ENCODE assay signal across 8 cellular contexts in the genomic region with DNA sequence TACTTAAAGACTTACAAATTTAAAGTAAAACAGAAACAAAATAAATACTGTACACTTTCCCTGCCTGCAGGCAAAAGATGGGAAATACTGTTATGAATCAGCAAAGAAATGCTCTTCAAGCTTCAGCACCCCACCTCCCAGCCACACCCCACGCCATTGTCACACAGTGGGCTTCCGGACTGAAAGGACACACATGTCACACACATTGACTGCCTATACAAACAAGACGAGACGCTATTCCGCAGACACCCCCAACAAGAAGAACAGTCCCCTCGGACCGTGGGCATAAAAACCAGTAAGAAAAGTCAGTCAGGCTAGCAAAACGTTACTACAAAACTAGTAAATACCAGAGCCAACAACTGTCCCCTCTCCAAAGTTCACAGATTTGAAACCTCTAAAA. TPM values are rescaled to one million over a fixed set of nuclear protein-coding genes. Genes with fewer than 3 reads are reported as not detected.
DNase-seq lines count a peak whose midpoint lies in the region; ATAC-seq and TF ChIP-seq lines count a peak whose summit lies in the region.

No MANE protein-coding gene starts in this region.

- H3K27me3 ChIP-seq in adrenal gland = no peaks in the 10 kb centered on the region

- peak; percentile 62 for DNase-seq in activated CD4-positive, alpha-beta T cell treated with anti-CD3 and anti-CD28 coated beads for 36 hours
- no peak for DNase-seq in activated CD4-positive, alpha-beta T cell treated with anti-CD3 and anti-CD28 coated beads for 1 hour
- DNase-seq in activated B cell treated with CpG ODN at 0.5 μM for 24 hours (no peak), adrenal gland (no peak), OCI-LY7 (ENCODE audit: low spot score) (no peak), DMS53 (lab: John Stamatoyannopoulos, UW) (no peak)
- DNase-seq in stimulated activated CD4-positive, alpha-beta T cell treated with anti-CD3 and anti-CD28 coated beads, Interleukin-1b, Interleukin-23, amount 100 ng/mL, for 48 hours = peak; percentile 27

- H3K4me1 ChIP-seq in adrenal gland (replicated peaks in 1 of 2) (no peaks in the 10 kb centered on the region), OCI-LY7 (ENCODE audit: insufficient read depth, low read length, poor library complexity, severe bottlenecking) (no peaks in the 10 kb centered on the region)

- H2AFZ ChIP-seq in OCI-LY7 (ENCODE audit: low read length) = no peak overlapping the region

- no peaks in the 10 kb centered on the region for H4K20me1 ChIP-seq in OCI-LY7 (ENCODE audit: insufficient read depth, low read length)

- POLR2A ChIA-PET in activated CD4-positive, alpha-beta T cell treated with anti-CD3 and anti-CD28 coated beads for 36 hours (lab: Charles Lee) = no interaction called here
- POLR2A ChIA-PET in activated B cell treated with CpG ODN at 0.5 μM for 24 hours (lab: Charles Lee) (interaction anchor here (2.3 kb wide), 1 partner anchor 22 kb away, joined by 10 read pairs; the partner anchor contains the start of gene PARP12), OCI-LY7 (lab: Charles Lee) (no interaction called here)

- H3K4me3 Mint-ChIP-seq in activated CD4-positive, alpha-beta T cell treated with anti-CD3 and anti-CD28 coated beads for 36 hours = no peak overlapping the region
- peak overlapping the region; percentile 1 for H3K4me3 Mint-ChIP-seq in activated B cell treated with CpG ODN at 0.5 μM for 24 hours

- H3K9me3 Mint-ChIP-seq in activated CD4-positive, alpha-beta T cell treated with anti-CD3 and anti-CD28 coated beads for 36 hours (ENCODE audit: low read depth) = no peaks in the 10 kb centered on the region
- no peaks in the 10 kb centered on the region for H3K9me3 Mint-ChIP-seq in activated B cell treated with CpG ODN at 0.5 μM for 24 hours

- intact Hi-C loops in activated CD4-positive, alpha-beta T cell treated with anti-CD3 and anti-CD28 coated beads for 36 hours (cut with DNase I, micrococcal nuclease) = no loop called here
- intact Hi-C loops in activated B cell treated with CpG ODN at 0.5 μM for 24 hours (cut with micrococcal nuclease) = loop anchor here (1.0 kb wide), 1 partner anchor 23 kb away; the partner anchor contains the start of gene PARP12
- intact Hi-C loops in adrenal gland (cut with DNase I) = no loop called here
- intact Hi-C loops in OCI-LY7 (cut with micrococcal nuclease; ENCODE audit: unreplicated experiment) = no loop called here

- H3K4me3 ChIP-seq in adrenal gland (no peak overlapping the region), OCI-LY7 (ENCODE audit: low read depth, low read length, poor library complexity, severe bottlenecking) (no peak overlapping the region)

- H3K27me3 Mint-ChIP-seq in activated CD4-positive, alpha-beta T cell treated with anti-CD3 and anti-CD28 coated beads for 36 hours = no peaks in the 10 kb centered on the region
- no peaks in the 10 kb centered on the region for H3K27me3 Mint-ChIP-seq in activated B cell treated with CpG ODN at 0.5 μM for 24 hours

- H3K4me2 ChIP-seq in OCI-LY7 (ENCODE audit: low read length) = no peak overlapping the region

- peaks cover 34% of the 10 kb centered on the region for H3K4me1 Mint-ChIP-seq in activated CD4-positive, alpha-beta T cell treated with anti-CD3 and anti-CD28 coated beads for 36 hours
- peaks cover 24% of the 10 kb centered on the region for H3K4me1 Mint-ChIP-seq in activated B cell treated with CpG ODN at 0.5 μM for 24 hours

- no TSS peak for BruUV-seq in OCI-LY7 (replicated peaks; lab: Mats Ljungman, UMichigan)

- H3K27ac Mint-ChIP-seq in activated CD4-positive, alpha-beta T cell treated with anti-CD3 and anti-CD28 coated beads for 36 hours = peak overlapping the region; percentile 55
- peak overlapping the region; percentile 13 for H3K27ac Mint-ChIP-seq in activated B cell treated with CpG ODN at 0.5 μM for 24 hours

- H3K36me3 ChIP-seq in adrenal gland (replicated peaks in 1 of 2) = no peaks in the 10 kb centered on the region
- H3K36me3 ChIP-seq in OCI-LY7 (ENCODE audit: insufficient read depth, low read length) = no peaks in the 10 kb centered on the region

- H3K36me3 Mint-ChIP-seq in activated CD4-positive, alpha-beta T cell treated with anti-CD3 and anti-CD28 coated beads for 36 hours (ENCODE audit: low read depth) = no peaks in the 10 kb centered on the region
- H3K36me3 Mint-ChIP-seq in activated B cell treated with CpG ODN at 0.5 μM for 24 hours (ENCODE audit: low read depth) = peaks cover 12% of the 10 kb centered on the region

- WGBS in adrenal gland, 4 donors = 71 to 85% (median 76%) methylated on average over 8 of the region's 8 CpGs

- CTCF ChIA-PET in activated CD4-positive, alpha-beta T cell treated with anti-CD3 and anti-CD28 coated beads for 36 hours (lab: Charles Lee) = interaction anchor here (0.5 kb wide), 1 partner anchor 124 kb away, joined by 3 read pairs; no protein-coding TSS in a partner anchor
- CTCF ChIA-PET in activated B cell treated with CpG ODN at 0.5 μM for 24 hours (lab: Charles Lee) = no interaction called here
- CTCF ChIA-PET in OCI-LY7 (lab: Charles Lee; ENCODE audit: unreplicated experiment) = no interaction called here

- no peak for TF ChIP-seq CTCF in activated B cell treated with CpG ODN at 0.5 μM for 24 hours (IDR thresholded peaks at IDR 0.05)
- TF ChIP-seq CTCF in adrenal gland (IDR thresholded peaks at IDR 0.05) = no peak
- no peak for TF ChIP-seq CTCF in OCI-LY7 (conservative IDR thresholded peaks at IDR 0.05; ENCODE audit: low read length)

- H3K9me3 ChIP-seq in adrenal gland (replicated peaks in 1 of 3) (no peaks in the 10 kb centered on the region), OCI-LY7 (ENCODE audit: low read length) (no peaks in the 10 kb centered on the region)

- peak; percentile 65 for ATAC-seq in activated CD4-positive, alpha-beta T cell treated with anti-CD3 and anti-CD28 coated beads for 36 hours
- ATAC-seq in HG02840 (IDR thresholded peaks at IDR 0.05; ENCODE audit: low FRiP score, unreplicated experiment) (peak; percentile 78), activated B cell treated with CpG ODN at 0.5 μM for 24 hours (ENCODE audit: low read depth) (peak; percentile 96)

- no peaks in the 10 kb centered on the region for H3K9me2 ChIP-seq in OCI-LY7 (ENCODE audit: insufficient read depth, low read length)

- H3K79me2 ChIP-seq in OCI-LY7 (ENCODE audit: insufficient read depth, low read depth, low read length) = no peaks in the 10 kb centered on the region

- TF ChIP-seq POLR2A in adrenal gland (IDR thresholded peaks at IDR 0.05) = no peak

- H3K27ac ChIP-seq in adrenal gland = no peak overlapping the region
- no peak overlapping the region for H3K27ac ChIP-seq in OCI-LY7 (ENCODE audit: low read depth, low read length, poor library complexity, severe bottlenecking)

RNA-seq across cellular contexts. Expression of gene PARP12, which starts 22.2 kb away (rescaled TPM):
- 10 to 100 TPM; 25.7 to 28.7 TPM for total RNA-seq in activated CD4-positive, alpha-beta T cell treated with anti-CD3 and anti-CD28 coated beads for 36 hours
- total RNA-seq in activated B cell treated with CpG ODN at 0.5 μM for 24 hours = 104 and 128 TPM in 2 replicates
- 10 to 100 TPM; 15.8 to 38.8 (median 26.2) TPM for total RNA-seq in adrenal gland
- 10 to 100 TPM; 22.5 to 49.4 (median 22.6) TPM for polyA plus RNA-seq in adrenal gland
- 12.5 and 13.3 TPM in 2 replicates for total RNA-seq in OCI-LY7 (2014; rRNA removed; shearing (Covaris generic))
- 6.5 and 6.8 TPM in 2 replicates for total RNA-seq in OCI-LY7 (2022)

Comparison
In these comparisons a context has a peak if more than half of its experiments do, and no peak if none do; other contexts are left out.
1. DNase-seq: peak in activated CD4-positive, alpha-beta T cell treated with anti-CD3 and anti-CD28 coated beads for 36 hours (single experiment) and stimulated activated CD4-positive, alpha-beta T cell treated with anti-CD3 and anti-CD28 coated beads, Interleukin-1b, Interleukin-23, amount 100 ng/mL, for 48 hours (single experiment); none in activated CD4-positive, alpha-beta T cell treated with anti-CD3 and anti-CD28 coated beads for 1 hour (single experiment), activated B cell treated with CpG ODN at 0.5 μM for 24 hours (single experiment), adrenal gland (0 of 7), OCI-LY7 (single experiment) and DMS53 (single experiment).
2. Peak in every context shown above with its lines, with median percentiles within 50 percentile points of each other: ATAC-seq.